In the genomic region with DNA sequence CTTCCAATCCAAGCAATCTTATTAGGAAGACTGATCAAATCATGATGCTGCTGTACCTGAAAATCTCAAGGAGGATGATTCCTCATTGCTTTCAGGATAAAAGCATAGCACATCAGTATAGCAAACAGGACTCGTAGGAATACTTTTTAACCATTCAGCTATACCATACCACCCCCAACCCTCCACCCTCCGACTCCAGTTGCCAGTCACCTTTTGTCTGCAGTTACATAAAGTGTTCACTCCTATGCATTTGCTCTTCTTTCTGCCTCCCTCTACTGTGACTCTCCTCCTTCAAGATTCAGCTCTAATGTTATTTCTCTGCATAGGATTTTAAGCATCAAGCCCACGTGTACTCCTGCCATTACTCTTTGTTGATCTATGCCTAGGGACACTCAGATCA, we compare ENCODE assay signal across 8 cellular contexts.
"Had no signal": no experiment of that assay in that cellular context is flagged by ENCODE, and none has a peak within 500 bp of the region (broad histone marks: within the 10 kb centered on the region; RNA-seq: fewer than 3 reads in every experiment).

No MANE protein-coding gene starts in this region.

- H3K4me3 ChIP-seq: GM23338, K562 had no signal

- H2AFZ ChIP-seq: GM23338 had no signal

- H3K4me2 ChIP-seq: GM23338 had no signal

- H3K27ac ChIP-seq: HL-60 had no signal

- DNase-seq: H9, HCEC 1CT, HFFc6, IMR-90, KG1 had no signal
